Comparison of ENCODE assay signal across 20 cellular contexts in genomic region chr7:1007901-1008300, GRCh38. TPM values are rescaled to one million over a fixed set of nuclear protein-coding genes. Genes with fewer than 3 reads are reported as not detected.
"Had no signal": no experiment of that assay in that cellular context is flagged by ENCODE, and none has a peak within 500 bp of the region (broad histone marks: within the 10 kb centered on the region; RNA-seq: fewer than 3 reads in every experiment).

No MANE protein-coding gene starts in this region.

- H3K27ac ChIP-seq: adrenal gland, gastroesophageal sphincter, heart right ventricle, ovary, tibial artery, WERI-Rb-1 had no signal

- H3K36me3 ChIP-seq: ovary had no signal

- ATAC-seq: gastroesophageal sphincter; heart right ventricle; left cardiac atrium; stimulated activated effector memory CD8-positive, alpha-beta T cell treated with anti-CD3 and anti-CD28 coated beads, Interleukin-12 subunit alpha, Interleukin-12 subunit beta, amount 100 ng/mL, for 72 hours had no signal

- H3K27me3 ChIP-seq: adrenal gland, gastroesophageal sphincter, heart right ventricle, ovary, tibial artery had no signal

- H3K4me3 ChIP-seq: adrenal gland, gastroesophageal sphincter, heart right ventricle, lung, ovary, tibial artery had no signal

- H3K9me3 ChIP-seq: adrenal gland, gastroesophageal sphincter, heart right ventricle, ovary, tibial artery had no signal

- DNase-seq: activated CD4-positive, alpha-beta memory T cell treated with anti-CD3 and anti-CD28 coated beads for 36 hours; activated effector memory CD4-positive, alpha-beta T cell treated with anti-CD3 and anti-CD28 coated beads, Interleukin-2, amount 50 U/mL, for 16 hours; activated T-cell treated with anti-CD3 and anti-CD28 coated beads, Interleukin-2, amount 50 U/mL, for 48 hours; adrenal gland; heart right ventricle; left cardiac atrium; midbrain; ovary; stimulated activated CD4-positive, alpha-beta T cell treated with anti-CD3 and anti-CD28 coated beads, Interleukin-12 subunit alpha, Interleukin-12 subunit beta, amount 100 ng/mL, for 4 hours; stimulated activated CD4-positive, alpha-beta T cell treated with anti-CD3 and anti-CD28 coated beads, Interleukin-2, amount 100 ng/mL, for 24 hours; tibial artery; WERI-Rb-1 had no signal

- H3K4me1 ChIP-seq: heart right ventricle had no signal

RNA-seq across cellular contexts. Expression of gene CYP2W1, which starts 24.9 kb away (rescaled TPM):
- total RNA-seq: activated CD4-positive, alpha-beta memory T cell treated with anti-CD3 and anti-CD28 coated beads for 36 hours; chondrocyte; dermis microvascular lymphatic vessel endothelial cell; epithelial cell of proximal tubule; gastroesophageal sphincter; heart right ventricle; left cardiac atrium; neural crest cell; subcutaneous adipose tissue had no signal
- polyA plus RNA-seq: heart right ventricle had no signal

RNA-seq across cellular contexts. Expression of gene GPR146, which starts 36.4 kb away (rescaled TPM):
- total RNA-seq: neural crest cell had no signal
